18 cellular contexts compared by ENCODE assay signal in genomic region chr19:8213827-8214672, GRCh38. TPM values are rescaled to one million over a fixed set of nuclear protein-coding genes. Genes with fewer than 3 reads are reported as not detected.
DNase-seq lines count a peak whose midpoint lies in the region; ATAC-seq, FAIRE-seq and TF ChIP-seq lines count a peak whose summit lies in the region.
"Had no signal": no experiment of that assay in that cellular context is flagged by ENCODE, and none has a peak within 500 bp of the region (broad histone marks: within the 10 kb centered on the region; RNA-seq: fewer than 3 reads in every experiment).

No MANE protein-coding gene starts in this region.

- no peak for ATAC-seq in GM21717 (IDR thresholded peaks at IDR 0.05; ENCODE audit: unreplicated experiment)
- ATAC-seq: Panc1 had no signal

- FAIRE-seq in D721Med (lab: Jason Lieb, UNC): no peak

- H3K4me3 ChIP-seq in CD4-positive, alpha-beta memory T cell (ENCODE audit: low read length in 2 of 2): no peak overlapping the region
- H3K4me3 ChIP-seq: coronary artery, suprapubic skin had no signal

- H3K36me3 ChIP-seq in CD4-positive, alpha-beta memory T cell (ENCODE audit: insufficient read depth, low read length): no peaks in the 10 kb centered on the region
- H3K36me3 ChIP-seq: BE2C had no signal

- no peaks in the 10 kb centered on the region for H3K9me3 ChIP-seq in CD4-positive, alpha-beta memory T cell (ENCODE audit: control insufficient read depth in 1 of 2, low read length in 2 of 2)
- H3K9me3 ChIP-seq: BE2C, suprapubic skin had no signal

- peaks cover 0 to 1% (median 0%) of the 10 kb centered on the region in 8 donors for H3K9me3 Mint-ChIP-seq in CD4-positive, alpha-beta memory T cell
- H3K9me3 Mint-ChIP-seq in brain (peaks cover 0 to 4% (median 0%) of the 10 kb centered on the region in 5 experiments), neural crest cell (no peaks in the 10 kb centered on the region)
- H3K9me3 Mint-ChIP-seq: HFFc6 had no signal

- no peaks in the 10 kb centered on the region for H3K27me3 ChIP-seq in CD4-positive, alpha-beta memory T cell (ENCODE audit: insufficient read depth, low read length)

- no peaks in the 10 kb centered on the region for H3K27me3 Mint-ChIP-seq in CD4-positive, alpha-beta memory T cell
- H3K27me3 Mint-ChIP-seq in brain (no peaks in the 10 kb centered on the region), neural crest cell (ENCODE audit: low read depth) (peaks cover 4% of the 10 kb centered on the region)

- H3K27ac ChIP-seq in CD4-positive, alpha-beta memory T cell (ENCODE audit: low read depth, low read length): no peak overlapping the region
- H3K27ac ChIP-seq: coronary artery, suprapubic skin had no signal

- H3K4me3 Mint-ChIP-seq in CD4-positive, alpha-beta memory T cell: no peak overlapping the region
- H3K4me3 Mint-ChIP-seq in brain (no peak overlapping the region), neural crest cell (peak overlapping the region; percentile 49)
- H3K4me3 Mint-ChIP-seq: HFFc6 had no signal

- DNase-seq in CD4-positive, alpha-beta memory T cell: no peak
- peak; percentile 7 for DNase-seq in HuH-7.5 (ENCODE audit: low spot score)
- no peak for DNase-seq in neural crest cell (ENCODE audit: low read depth, low spot score)
- DNase-seq in NCI-H446 treated with DMSO at 0.1 percent for 48 hours (lab: John Stamatoyannopoulos, UW): no peak
- DNase-seq in D721Med (ENCODE audit: insufficient read length, low spot score): no peak
- DNase-seq: activated gamma-delta T cell, BE2C, DND-41, HFFc6, mammary epithelial cell, MV-4-11, NCI-H2081 treated with DMSO at 0.1 percent for 48 hours, NCI-H526 treated with DMSO at 0.1 percent for 48 hours had no signal

- intact Hi-C loops in CD4-positive, alpha-beta memory T cell (cut with micrococcal nuclease): no loop called here

- no peak for TF ChIP-seq CTCF in brain (conservative IDR thresholded peaks at IDR 0.05)
- TF ChIP-seq CTCF in neural crest cell (conservative IDR thresholded peaks at IDR 0.05): no peak
- TF ChIP-seq CTCF in D721Med (IDR thresholded peaks at IDR 0.05; ENCODE audit: insufficient read depth, missing control alignments): no peak

- H3K36me3 Mint-ChIP-seq in CD4-positive, alpha-beta memory T cell: peaks cover 10 to 25% of the 10 kb centered on the region in 2 donors
- H3K36me3 Mint-ChIP-seq in brain (peaks cover 62% of the 10 kb centered on the region), neural crest cell (ENCODE audit: low read depth) (no peaks in the 10 kb centered on the region)

- H3K4me1 ChIP-seq in CD4-positive, alpha-beta memory T cell (ENCODE audit: insufficient read depth, low read length): peaks cover 19% of the 10 kb centered on the region
- H3K4me1 ChIP-seq: BE2C had no signal

- H3K4me1 Mint-ChIP-seq in CD4-positive, alpha-beta memory T cell: peaks cover 12 to 39% (median 28%) of the 10 kb centered on the region in 4 donors
- H3K4me1 Mint-ChIP-seq in brain (peaks cover 32% of the 10 kb centered on the region), neural crest cell (peaks cover 20% of the 10 kb centered on the region)

- H3K27ac Mint-ChIP-seq in CD4-positive, alpha-beta memory T cell: peak overlapping the region in 5 of 7 donors; percentile 37 to 88 (median 68)
- H3K27ac Mint-ChIP-seq in brain: peak overlapping the region in 3 of 5 experiments; percentile 43 to 55 (median 46)
- peak overlapping the region; percentile 27 for H3K27ac Mint-ChIP-seq in neural crest cell (ENCODE audit: unreplicated experiment)
- H3K27ac Mint-ChIP-seq: HFFc6 had no signal

- CTCF ChIA-PET in CD4-positive, alpha-beta memory T cell (lab: Charles Lee; ENCODE audit: partially characterized antibody): no interaction called here

- POLR2A ChIA-PET in CD4-positive, alpha-beta memory T cell (lab: Charles Lee; ENCODE audit: partially characterized antibody): interaction anchor here (0.6 to 1.4 kb wide), 3 partner anchors 8 to 53 kb away, joined by 3 to 4 read pairs (median 3); no protein-coding TSS in a partner anchor

RNA-seq across cellular contexts. Expression of gene CERS4, which starts 4.9 kb away (rescaled TPM):
- 10 to 100 TPM; 29.2 to 30.6 TPM for total RNA-seq in CD4-positive, alpha-beta memory T cell
- 10 to 100 TPM; 11.3 to 15.4 TPM for polyA plus RNA-seq in CD4-positive, alpha-beta memory T cell
- 195 TPM for polyA plus RNA-seq in brain (ENCODE audit: insufficient read depth, low read depth, low replicate concordance)
- 30.0 and 31.3 TPM in 2 replicates for total RNA-seq in neural crest cell
- total RNA-seq: HFFc6 had no signal
